ENCODE assay signal across 26 cellular contexts in the genomic region with DNA sequence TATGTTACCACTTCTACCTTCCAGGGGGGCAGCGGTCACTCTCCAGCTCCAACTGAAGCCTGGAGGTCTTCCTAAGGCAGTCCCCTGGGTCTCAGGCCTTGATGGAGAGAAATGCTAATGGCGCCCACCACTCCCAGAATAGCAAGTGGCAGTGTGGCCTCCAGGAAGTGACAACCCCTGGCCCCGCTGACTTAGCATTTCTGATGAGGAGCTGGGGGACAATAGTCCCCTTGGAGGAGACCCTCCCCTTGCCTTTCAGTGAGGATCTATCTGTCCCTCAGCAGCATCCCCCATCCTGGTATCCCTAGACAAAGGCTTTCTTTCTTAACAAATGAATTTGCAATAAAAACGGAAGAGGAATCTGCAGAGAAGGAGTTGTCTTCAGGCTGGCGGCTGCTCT.
"Had no signal": no experiment of that assay in that cellular context is flagged by ENCODE, and none has a peak within 500 bp of the region (broad histone marks: within the 10 kb centered on the region; RNA-seq: fewer than 3 reads in every experiment).

No MANE protein-coding gene starts in this region.

- ATAC-seq: activated CD4-positive, CD25-positive, alpha-beta regulatory T cell treated with anti-CD3 and anti-CD28 coated beads, Interleukin-2, amount 50 U/mL, for 24 hours; activated CD8-positive, alpha-beta T cell treated with anti-CD3 and anti-CD28 coated beads for 36 hours; activated T-cell treated with anti-CD3 and anti-CD28 coated beads, Interleukin-2, amount 50 U/mL, for 72 hours; Panc1; SK-N-SH treated with all-trans-retinoic acid at 6 μM for 48 hours had no signal

- H3K4me1 ChIP-seq: adrenal gland, SJSA1 had no signal

- H3K4me1 Mint-ChIP-seq: activated naive CD8-positive, alpha-beta T cell treated with anti-CD3 and anti-CD28 coated beads, Interleukin-2, amount 10 ng/mL, durations not matched to agents 7 days and 5 days had no signal

- H3K9me3 ChIP-seq: adrenal gland had no signal

- H3K4me3 Mint-ChIP-seq: activated CD8-positive, alpha-beta T cell treated with anti-CD3 and anti-CD28 coated beads for 36 hours; activated naive CD8-positive, alpha-beta T cell treated with anti-CD3 and anti-CD28 coated beads, Interleukin-2, amount 10 ng/mL, durations not matched to agents 7 days and 5 days; activated T-cell treated with anti-CD3 and anti-CD28 coated beads, Interleukin-2, amount 50 U/mL, for 72 hours had no signal

- H3K4me3 ChIP-seq: adrenal gland, SJSA1 had no signal

- H3K27me3 ChIP-seq: adrenal gland, SJSA1 had no signal

- H3K27ac Mint-ChIP-seq: activated CD8-positive, alpha-beta T cell treated with anti-CD3 and anti-CD28 coated beads for 36 hours; activated naive CD8-positive, alpha-beta T cell treated with anti-CD3 and anti-CD28 coated beads, Interleukin-2, amount 10 ng/mL, durations not matched to agents 7 days and 5 days; activated T-cell treated with anti-CD3 and anti-CD28 coated beads, Interleukin-2, amount 50 U/mL, for 72 hours; activated T-helper 2 cell treated with anti-CD3 and anti-CD28 coated beads, Interferon-gamma antibody, Interleukin-2, Interleukin-4, amounts not matched to agents 10 μg/mL and 5 μg/mL and 100 μg/mL, durations not matched to agents 14 hours and 24 hours and 36 hours had no signal

- H3K27ac ChIP-seq: adrenal gland, SJSA1 had no signal

- H3K36me3 ChIP-seq: adrenal gland, SJSA1 had no signal

- H3K27me3 Mint-ChIP-seq: activated CD8-positive, alpha-beta T cell treated with anti-CD3 and anti-CD28 coated beads for 36 hours; activated naive CD8-positive, alpha-beta T cell treated with anti-CD3 and anti-CD28 coated beads, Interleukin-2, amount 10 ng/mL, durations not matched to agents 7 days and 5 days had no signal

- DNase-seq: activated CD4-positive, alpha-beta T cell treated with anti-CD3 and anti-CD28 coated beads for 4 hours; activated CD8-positive, alpha-beta memory T cell treated with anti-CD3 and anti-CD28 coated beads, Interleukin-2, amount 50 U/mL, for 4 hours; activated CD8-positive, alpha-beta T cell treated with anti-CD3 and anti-CD28 coated beads for 36 hours; activated gamma-delta T cell treated with Interleukin-2 at 50 U/mL for 16 hours; activated naive CD4-positive, alpha-beta T cell treated with anti-CD3 and anti-CD28 coated beads, Interleukin-2, amount 50 U/mL, for 16 hours; activated naive CD8-positive, alpha-beta T cell treated with anti-CD3 and anti-CD28 coated beads, Interleukin-2, amount 10 ng/mL, durations not matched to agents 7 days and 5 days; activated T-cell treated with anti-CD3 and anti-CD28 coated beads, Interleukin-2, amount 50 U/mL, for 72 hours; adrenal gland; anterior cingulate cortex; KBM-7; NCI-H1092; NCI-H1417; NCI-H1930; NCI-H2171; NCI-H226; NCI-H526; NCI-H82; OCI-M1; RPMI8226; SHP77; SW 1271 had no signal
